Comparison of ENCODE assay signal across 8 cellular contexts in the genomic region with DNA sequence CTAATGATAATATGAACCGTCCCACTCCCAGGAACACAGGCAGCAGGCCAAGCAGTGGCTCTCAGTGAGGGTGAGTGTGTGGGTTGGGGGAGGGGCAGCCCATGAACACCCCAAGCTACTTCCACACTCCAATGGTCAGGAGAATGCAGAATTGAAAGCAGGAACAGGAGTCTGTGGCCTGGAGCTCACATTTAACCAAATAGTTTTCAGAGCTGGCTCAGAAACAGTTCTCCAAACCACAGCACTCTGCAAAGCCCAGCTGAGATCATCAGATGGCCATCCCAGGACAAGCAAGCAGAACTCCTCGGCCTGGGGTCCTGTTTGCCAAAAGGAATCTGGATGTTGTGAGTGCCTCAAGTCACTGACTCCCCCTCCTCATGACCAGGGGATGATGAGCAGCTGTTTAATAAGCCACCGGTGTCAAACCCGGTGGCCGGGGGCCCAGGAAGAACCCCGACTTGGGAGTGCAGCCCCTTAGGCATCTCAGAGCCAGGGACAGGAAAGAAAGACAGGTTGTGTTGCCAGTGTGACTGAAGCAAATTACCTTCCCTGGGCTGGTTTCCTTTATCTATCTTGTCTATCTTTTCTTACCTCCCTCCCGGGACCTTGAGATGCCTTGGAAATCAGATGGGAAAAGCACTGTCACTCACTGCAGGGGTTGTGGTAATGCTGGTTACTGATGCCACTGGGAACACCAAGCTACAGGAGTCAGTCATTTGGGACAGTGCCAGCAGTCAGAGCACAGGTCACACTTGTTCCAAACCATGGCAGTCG. TPM values are rescaled to one million over a fixed set of nuclear protein-coding genes. Genes with fewer than 3 reads are reported as not detected.
A peak's percentile ranks its signal among the peaks of the same experiment; 100 is the strongest.
DNase-seq lines count a peak whose midpoint lies in the region; ATAC-seq and TF ChIP-seq lines count a peak whose summit lies in the region.

No MANE protein-coding gene starts in this region.

- H3K9me3 ChIP-seq in breast epithelium (no peaks in the 10 kb centered on the region), esophagus squamous epithelium (no peaks in the 10 kb centered on the region)

- H3K9me3 Mint-ChIP-seq in IgD-negative memory B cell: no peaks in the 10 kb centered on the region

- peaks cover 7 to 19% of the 10 kb centered on the region in 2 donors for H3K4me1 ChIP-seq in breast epithelium
- H3K4me1 ChIP-seq in esophagus squamous epithelium: peaks cover 13 to 49% (median 27%) of the 10 kb centered on the region in 3 donors

- H3K4me1 Mint-ChIP-seq in IgD-negative memory B cell: peaks cover 20 to 24% (median 20%) of the 10 kb centered on the region in 3 donors

- peak overlapping the region; percentile 59 to 90 (median 75) for H3K27ac Mint-ChIP-seq in IgD-negative memory B cell

- DNase-seq in AG20443 (ENCODE audit: low spot score): peak; percentile 54
- DNase-seq in breast epithelium (ENCODE audit: low spot score in 2 of 2): peak in 1 of 2 donors; percentile 69
- peak; percentile 52 for DNase-seq in mucosa of gallbladder (ENCODE audit: low spot score)
- DNase-seq in activated T-cell treated with anti-CD3 and anti-CD28 coated beads, Interleukin-2, amount 50 U/mL, for 1 hour: no peak
- no peak for DNase-seq in esophagus squamous epithelium (lab: John Stamatoyannopoulos, UW)
- no peak for DNase-seq in NCI-H82 (lab: John Stamatoyannopoulos, UW)

- H3K4me3 Mint-ChIP-seq in IgD-negative memory B cell: peak overlapping the region in 3 of 4 donors; percentile 22 to 88 (median 81)

- no peaks in the 10 kb centered on the region for H3K36me3 ChIP-seq in breast epithelium
- H3K36me3 ChIP-seq in esophagus squamous epithelium: no peaks in the 10 kb centered on the region

- H3K27ac ChIP-seq in breast epithelium: peak overlapping the region; percentile 81 to 83
- peak overlapping the region in 2 of 4 donors; percentile 1 to 36 for H3K27ac ChIP-seq in esophagus squamous epithelium

- intact Hi-C loops in breast epithelium (cut with DNase I; ENCODE audit: low total_unique reads): no loop called here
- intact Hi-C loops in esophagus squamous epithelium (cut with DNase I): no loop called here

- TF ChIP-seq CTCF in breast epithelium (IDR thresholded peaks at IDR 0.05) (no peak), esophagus squamous epithelium (IDR thresholded peaks at IDR 0.05) (no peak)

- H3K27me3 ChIP-seq in breast epithelium (no peaks in the 10 kb centered on the region), esophagus squamous epithelium (no peaks in the 10 kb centered on the region)

- TF ChIP-seq POLR2A in breast epithelium (IDR thresholded peaks at IDR 0.05): no peak
- no peak for TF ChIP-seq POLR2A in esophagus squamous epithelium (IDR thresholded peaks at IDR 0.05)

- no peaks in the 10 kb centered on the region for H3K36me3 Mint-ChIP-seq in IgD-negative memory B cell

- H3K4me3 ChIP-seq in breast epithelium (no peak overlapping the region), esophagus squamous epithelium (no peak overlapping the region)

- no peaks in the 10 kb centered on the region for H3K27me3 Mint-ChIP-seq in IgD-negative memory B cell

- ATAC-seq in GM19455 (IDR thresholded peaks at IDR 0.05; ENCODE audit: unreplicated experiment): peak; percentile 56

- 59 to 60% methylated on average over 7 to 8 of the region's 8 CpGs for WGBS in esophagus squamous epithelium, 2 donors

RNA-seq across cellular contexts. Expression of a gene that starts 20.4 kb away (rescaled TPM):
- polyA plus RNA-seq in IgD-negative memory B cell: 114 TPM
- total RNA-seq in breast epithelium (10 to 100 TPM; 74.9 to 84.4 (median 81.0) TPM), mucosa of gallbladder (39.3 TPM), esophagus squamous epithelium (10 to 100 TPM; 50.2 to 93.3 (median 67.8) TPM)

Comparison
In these comparisons a context has a peak if more than half of its experiments do, and no peak if none do; other contexts are left out.
1. DNase-seq: peak in AG20443 (single experiment) and mucosa of gallbladder (single experiment); none in activated T-cell treated with anti-CD3 and anti-CD28 coated beads, Interleukin-2, amount 50 U/mL, for 1 hour (single experiment), esophagus squamous epithelium (single experiment) and NCI-H82 (single experiment).